In genomic region chr1:237999426-238000052, GRCh38 we compare ENCODE assay signal across 16 cellular contexts.
A peak's percentile ranks its signal among the peaks of the same experiment; 100 is the strongest.
DNase-seq lines count a peak whose midpoint lies in the region; ATAC-seq and TF ChIP-seq lines count a peak whose summit lies in the region.
"Had no signal": no experiment of that assay in that cellular context is flagged by ENCODE, and none has a peak within 500 bp of the region (broad histone marks: within the 10 kb centered on the region; RNA-seq: fewer than 3 reads in every experiment).

No MANE protein-coding gene starts in this region.

- no peak for TF ChIP-seq CTCF in nephron (IDR thresholded peaks at IDR 0.05; ENCODE audit: unreplicated experiment in 3 of 3)

- no peak overlapping the region for H3K4me3 Mint-ChIP-seq in nephron
- no peak overlapping the region for H3K4me3 Mint-ChIP-seq in T-helper 2 cell treated with Interferon-gamma antibody and Interleukin-4, amounts not matched to agents 5 μg/mL and 100 μg/mL, for 36 hours
- H3K4me3 Mint-ChIP-seq: CD4-positive, alpha-beta memory T cell; GM23338; H9; HFFc6 had no signal

- peak; percentile 46 for ATAC-seq in GM19463 (IDR thresholded peaks at IDR 0.05; ENCODE audit: unreplicated experiment)
- ATAC-seq in HG03432 (IDR thresholded peaks at IDR 0.05; ENCODE audit: unreplicated experiment) = peak; percentile 70
- ATAC-seq: GM23338 had no signal

- H3K4me1 Mint-ChIP-seq in nephron = peaks cover 18% of the 10 kb centered on the region
- H3K4me1 Mint-ChIP-seq in T-helper 2 cell treated with Interferon-gamma antibody and Interleukin-4, amounts not matched to agents 5 μg/mL and 100 μg/mL, for 36 hours (ENCODE audit: low read depth) = no peaks in the 10 kb centered on the region
- H3K4me1 Mint-ChIP-seq: CD4-positive, alpha-beta memory T cell had no signal

- H3K27ac Mint-ChIP-seq in nephron = peak overlapping the region; percentile 8 to 67 (median 49)
- no peak overlapping the region for H3K27ac Mint-ChIP-seq in T-helper 2 cell treated with Interferon-gamma antibody and Interleukin-4, amounts not matched to agents 5 μg/mL and 100 μg/mL, for 36 hours
- H3K27ac Mint-ChIP-seq: CD4-positive, alpha-beta memory T cell; HFFc6 had no signal

- no peaks in the 10 kb centered on the region for H3K27me3 Mint-ChIP-seq in nephron (ENCODE audit: low read depth)
- no peaks in the 10 kb centered on the region for H3K27me3 Mint-ChIP-seq in T-helper 2 cell treated with Interferon-gamma antibody and Interleukin-4, amounts not matched to agents 5 μg/mL and 100 μg/mL, for 36 hours (ENCODE audit: low read depth)
- H3K27me3 Mint-ChIP-seq: CD4-positive, alpha-beta memory T cell had no signal

- no peak for DNase-seq in DMS 273 (lab: John Stamatoyannopoulos, UW; ENCODE audit: unreplicated experiment)
- DNase-seq in T-helper 9 cell = no peak
- DNase-seq in T-helper 2 cell treated with Interferon-gamma antibody and Interleukin-4, amounts not matched to agents 5 μg/mL and 100 μg/mL, for 36 hours (ENCODE audit: low spot score) = no peak
- no peak for DNase-seq in NCI-H748 treated with DMSO at 0.1 percent for 48 hours (lab: John Stamatoyannopoulos, UW)
- DNase-seq: C1 segment of cervical spinal cord; Calu3; CD4-positive, alpha-beta memory T cell; COR-L47; DMS153; DND-41; H9; HFFc6 had no signal

- H3K36me3 Mint-ChIP-seq in nephron (ENCODE audit: low read depth) = no peaks in the 10 kb centered on the region
- no peaks in the 10 kb centered on the region for H3K36me3 Mint-ChIP-seq in T-helper 2 cell treated with Interferon-gamma antibody and Interleukin-4, amounts not matched to agents 5 μg/mL and 100 μg/mL, for 36 hours (ENCODE audit: low read depth)
- H3K36me3 Mint-ChIP-seq: CD4-positive, alpha-beta memory T cell had no signal

- no peaks in the 10 kb centered on the region for H3K9me3 Mint-ChIP-seq in nephron
- peaks cover 4% of the 10 kb centered on the region for H3K9me3 Mint-ChIP-seq in T-helper 2 cell treated with Interferon-gamma antibody and Interleukin-4, amounts not matched to agents 5 μg/mL and 100 μg/mL, for 36 hours
